ENCODE assay signal across 6 cellular contexts in genomic region chr1:1325288-1326074, GRCh38. TPM values are rescaled to one million over a fixed set of nuclear protein-coding genes. Genes with fewer than 3 reads are reported as not detected.
DNase-seq lines count a peak whose midpoint lies in the region; ATAC-seq and TF ChIP-seq lines count a peak whose summit lies in the region.

No MANE protein-coding gene starts in this region.

- no peak for TF ChIP-seq CTCF in fibroblast of villous mesenchyme (IDR thresholded peaks at IDR 0.05; ENCODE audit: insufficient read depth, low read depth, low read length)
- TF ChIP-seq CTCF in thoracic aorta (IDR thresholded peaks at IDR 0.05) = no peak

- H3K4me1 Mint-ChIP-seq in T-helper 1 cell treated with Interleukin-12 subunit alpha and Interleukin-12 subunit beta and Interleukin-4 antibody, amounts not matched to agents 30 μg/mL and 1 μg/mL, for 36 hours (ENCODE audit: low read depth) = peaks cover 21% of the 10 kb centered on the region

- peaks cover 27 to 33% of the 10 kb centered on the region in 2 donors for H3K4me1 ChIP-seq in thoracic aorta (ENCODE audit: control insufficient read depth in 1 of 2, low read depth in 2 of 2)

- H3K36me3 ChIP-seq in thoracic aorta = peaks cover 8% of the 10 kb centered on the region

- H3K27ac ChIP-seq in thoracic aorta = peak overlapping the region; percentile 51 to 63

- no peak for ATAC-seq in thoracic aorta (ENCODE audit: insufficient number of reproducible peaks, low FRiP score, low read depth)
- ATAC-seq in GM21526 (IDR thresholded peaks at IDR 0.05; ENCODE audit: low FRiP score, unreplicated experiment) = no peak
- no peak for ATAC-seq in GM21528 (IDR thresholded peaks at IDR 0.05; ENCODE audit: low FRiP score, unreplicated experiment)

- H3K27me3 ChIP-seq in thoracic aorta (replicated peaks; ENCODE audit: insufficient read depth) = no peaks in the 10 kb centered on the region

- DNase-seq in T-helper 1 cell = no peak
- DNase-seq in fibroblast of villous mesenchyme (ENCODE audit: low read depth) = no peak
- no peak for DNase-seq in thoracic aorta (ENCODE audit: low spot score)

- H3K36me3 Mint-ChIP-seq in T-helper 1 cell treated with Interleukin-12 subunit alpha and Interleukin-12 subunit beta and Interleukin-4 antibody, amounts not matched to agents 30 μg/mL and 1 μg/mL, for 36 hours (ENCODE audit: low read depth) = peaks cover 6% of the 10 kb centered on the region

- H3K27ac Mint-ChIP-seq in T-helper 1 cell treated with Interleukin-12 subunit alpha and Interleukin-12 subunit beta and Interleukin-4 antibody, amounts not matched to agents 30 μg/mL and 1 μg/mL, for 36 hours = peak overlapping the region; percentile 80

- H3K4me3 ChIP-seq in fibroblast of villous mesenchyme (ENCODE audit: low read depth, low read length) = peak overlapping the region; percentile 83
- H3K4me3 ChIP-seq in thoracic aorta = peak overlapping the region; percentile 99

- no peaks in the 10 kb centered on the region for H3K9me3 Mint-ChIP-seq in T-helper 1 cell treated with Interleukin-12 subunit alpha and Interleukin-12 subunit beta and Interleukin-4 antibody, amounts not matched to agents 30 μg/mL and 1 μg/mL, for 36 hours

- H3K9me3 ChIP-seq in thoracic aorta = no peaks in the 10 kb centered on the region

- H3K4me3 Mint-ChIP-seq in T-helper 1 cell treated with Interleukin-12 subunit alpha and Interleukin-12 subunit beta and Interleukin-4 antibody, amounts not matched to agents 30 μg/mL and 1 μg/mL, for 36 hours = peak overlapping the region; percentile 83

- H3K27me3 Mint-ChIP-seq in T-helper 1 cell treated with Interleukin-12 subunit alpha and Interleukin-12 subunit beta and Interleukin-4 antibody, amounts not matched to agents 30 μg/mL and 1 μg/mL, for 36 hours (ENCODE audit: low read depth) = no peaks in the 10 kb centered on the region

RNA-seq across cellular contexts. Expression of gene CPTP, which starts 0.9 kb away (rescaled TPM):
- 11.7 and 13.2 TPM in 2 replicates for total RNA-seq in fibroblast of villous mesenchyme
- total RNA-seq in thoracic aorta = 10 to 100 TPM; 16.4 to 26.3 TPM

RNA-seq across cellular contexts. Expression of gene INTS11, which starts 1.0 kb away (rescaled TPM):
- total RNA-seq in fibroblast of villous mesenchyme (57.9 and 61.2 TPM in 2 replicates), thoracic aorta (100 to 1,000 TPM; 192 to 195 TPM)

RNA-seq across cellular contexts. Expression of gene TAS1R3, which starts 5.6 kb away (rescaled TPM):
- under 0.01 TPM in 2 replicates for total RNA-seq in fibroblast of villous mesenchyme
- under 1 TPM in 1 of 2 donors, not detected in 1; 0.14 TPM for total RNA-seq in thoracic aorta

RNA-seq across cellular contexts. Expression of gene PUSL1, which starts 17.1 kb away (rescaled TPM):
- total RNA-seq in fibroblast of villous mesenchyme (25.0 and 36.7 TPM in 2 replicates), thoracic aorta (10 to 100 TPM; 22.1 to 22.6 TPM)

RNA-seq across cellular contexts. Expression of gene ACAP3, which starts 17.8 kb away (rescaled TPM):
- total RNA-seq in fibroblast of villous mesenchyme (43.2 and 54.8 TPM in 2 replicates), thoracic aorta (100 to 1,000 TPM in 1 of 2 donors, 10 to 100 TPM in 1; 41.6 to 121 TPM)
